ENCODE assay signal across 24 cellular contexts in genomic region chr6:141685416-141685815, GRCh38.
"Had no signal": no experiment of that assay in that cellular context is flagged by ENCODE, and none has a peak within 500 bp of the region (broad histone marks: within the 10 kb centered on the region; RNA-seq: fewer than 3 reads in every experiment).

No MANE protein-coding gene starts in this region.

- H2AFZ ChIP-seq: neural progenitor cell had no signal

- H3K27ac ChIP-seq: adrenal gland, breast epithelium, lower lobe of right lung, neural progenitor cell, sigmoid colon, testis, WERI-Rb-1 had no signal

- DNase-seq: activated CD4-positive, alpha-beta T cell treated with anti-CD3 and anti-CD28 coated beads, Interleukin-2, amount 10 ng/mL, durations not matched to agents 7 days and 5 days; activated CD4-positive, CD25-positive, alpha-beta regulatory T cell treated with anti-CD3 and anti-CD28 coated beads, Interleukin-2, amount 50 U/mL, for 72 hours; activated CD8-positive, alpha-beta memory T cell treated with anti-CD3 and anti-CD28 coated beads, Interleukin-2, amount 10 ng/mL, durations not matched to agents 7 days and 5 days; activated CD8-positive, alpha-beta T cell treated with anti-CD3 and anti-CD28 coated beads for 36 hours; adrenal gland; cerebellar nuclear complex; cortex of kidney; endodermal cell; foreskin melanocyte; lower lobe of right lung; mesendoderm; naive B cell; posterior cingulate gyrus; sigmoid colon; stimulated activated CD4-positive, alpha-beta T cell treated with anti-CD3 and anti-CD28 coated beads, Interleukin-2, amount 100 ng/mL, for 48 hours; stimulated activated CD8-positive, alpha-beta memory T cell treated with anti-CD3 and anti-CD28 coated beads, Interleukin-4, amount 100 ng/mL, for 48 hours; stimulated activated naive CD4-positive, alpha-beta T cell; testis; WERI-Rb-1 had no signal

- H3K9ac ChIP-seq: neural progenitor cell had no signal

- H3K4me1 ChIP-seq: adrenal gland, breast epithelium, lower lobe of right lung, neural progenitor cell, sigmoid colon, testis had no signal

- H3K27me3 Mint-ChIP-seq: activated CD4-positive, alpha-beta T cell treated with anti-CD3 and anti-CD28 coated beads, Interleukin-2, amount 10 ng/mL, durations not matched to agents 7 days and 5 days; activated CD8-positive, alpha-beta memory T cell treated with anti-CD3 and anti-CD28 coated beads, Interleukin-2, amount 10 ng/mL, durations not matched to agents 7 days and 5 days; activated CD8-positive, alpha-beta T cell treated with anti-CD3 and anti-CD28 coated beads for 36 hours; naive B cell; type B pancreatic cell had no signal

- ATAC-seq: activated CD8-positive, alpha-beta memory T cell treated with anti-CD3 and anti-CD28 coated beads, Interleukin-2, amount 10 ng/mL, durations not matched to agents 7 days and 5 days; activated CD8-positive, alpha-beta T cell treated with anti-CD3 and anti-CD28 coated beads for 36 hours; activated naive CD4-positive, alpha-beta T cell treated with anti-CD3 and anti-CD28 coated beads, Interleukin-2, amount 50 U/mL, for 72 hours; left lobe of liver; lower lobe of right lung had no signal

- H3K4me1 Mint-ChIP-seq: activated CD4-positive, alpha-beta T cell treated with anti-CD3 and anti-CD28 coated beads, Interleukin-2, amount 10 ng/mL, durations not matched to agents 7 days and 5 days; activated CD8-positive, alpha-beta memory T cell treated with anti-CD3 and anti-CD28 coated beads, Interleukin-2, amount 10 ng/mL, durations not matched to agents 7 days and 5 days; endodermal cell; naive B cell; neural progenitor cell had no signal

- H3K4me2 ChIP-seq: neural progenitor cell had no signal

- H3K9me3 Mint-ChIP-seq: activated CD4-positive, alpha-beta T cell treated with anti-CD3 and anti-CD28 coated beads, Interleukin-2, amount 10 ng/mL, durations not matched to agents 7 days and 5 days; activated CD8-positive, alpha-beta T cell treated with anti-CD3 and anti-CD28 coated beads for 36 hours; endodermal cell; type B pancreatic cell had no signal

- H3K9me3 ChIP-seq: adrenal gland, breast epithelium, lower lobe of right lung, testis had no signal

- H3K27ac Mint-ChIP-seq: activated CD4-positive, alpha-beta T cell treated with anti-CD3 and anti-CD28 coated beads, Interleukin-2, amount 10 ng/mL, durations not matched to agents 7 days and 5 days; activated CD8-positive, alpha-beta memory T cell treated with anti-CD3 and anti-CD28 coated beads, Interleukin-2, amount 10 ng/mL, durations not matched to agents 7 days and 5 days; activated CD8-positive, alpha-beta T cell treated with anti-CD3 and anti-CD28 coated beads for 36 hours; activated naive CD4-positive, alpha-beta T cell treated with anti-CD3 and anti-CD28 coated beads, Interleukin-2, amount 50 U/mL, for 72 hours; endodermal cell; naive B cell; neural progenitor cell; type B pancreatic cell had no signal

- H3K4me3 ChIP-seq: adrenal gland, breast epithelium, lower lobe of right lung, neural progenitor cell, sigmoid colon, testis had no signal

- H3K4me3 Mint-ChIP-seq: activated CD4-positive, alpha-beta T cell treated with anti-CD3 and anti-CD28 coated beads, Interleukin-2, amount 10 ng/mL, durations not matched to agents 7 days and 5 days; activated CD8-positive, alpha-beta memory T cell treated with anti-CD3 and anti-CD28 coated beads, Interleukin-2, amount 10 ng/mL, durations not matched to agents 7 days and 5 days; activated CD8-positive, alpha-beta T cell treated with anti-CD3 and anti-CD28 coated beads for 36 hours; endodermal cell; naive B cell; neural progenitor cell; type B pancreatic cell had no signal

- H3K36me3 Mint-ChIP-seq: activated CD8-positive, alpha-beta memory T cell treated with anti-CD3 and anti-CD28 coated beads, Interleukin-2, amount 10 ng/mL, durations not matched to agents 7 days and 5 days; activated naive CD4-positive, alpha-beta T cell treated with anti-CD3 and anti-CD28 coated beads, Interleukin-2, amount 50 U/mL, for 72 hours; naive B cell; neural progenitor cell; type B pancreatic cell had no signal

- H3K27me3 ChIP-seq: adrenal gland, breast epithelium, neural progenitor cell, sigmoid colon, testis had no signal

- H3K36me3 ChIP-seq: adrenal gland, breast epithelium, lower lobe of right lung, neural progenitor cell, sigmoid colon, WERI-Rb-1 had no signal
